ENCODE assay signal across 8 cellular contexts in genomic region chr10:25682203-25682950, GRCh38.
A peak's percentile ranks its signal among the peaks of the same experiment; 100 is the strongest.
DNase-seq lines count a peak whose midpoint lies in the region; ATAC-seq lines count a peak whose summit lies in the region.

No MANE protein-coding gene starts in this region.

- intact Hi-C loops in posterior cingulate gyrus (cut with DNase I): loop anchor here (5.0 kb wide), 1 partner anchor 570 kb away; no protein-coding TSS in a partner anchor
- intact Hi-C loops in CD4-positive, alpha-beta memory T cell (cut with micrococcal nuclease): no loop called here

- peak overlapping the region; percentile 67 for H3K4me2 ChIP-seq in GM23248 (ENCODE audit: unreplicated experiment)

- CTCF ChIA-PET in CD4-positive, alpha-beta memory T cell (lab: Charles Lee; ENCODE audit: partially characterized antibody): no interaction called here

- no peaks in the 10 kb centered on the region for H3K79me2 ChIP-seq in GM23248 (ENCODE audit: insufficient read depth)

- H3K9me3 ChIP-seq in GM23248 (ENCODE audit: low read depth) (no peaks in the 10 kb centered on the region), SJSA1 (replicated peaks) (no peaks in the 10 kb centered on the region)
- no peaks in the 10 kb centered on the region for H3K9me3 ChIP-seq in CD4-positive, alpha-beta memory T cell (ENCODE audit: control insufficient read depth in 1 of 2, low read length in 2 of 2)

- DNase-seq in GM23248: peak; percentile 58
- peak; percentile 59 to 70 for DNase-seq in SJSA1 (ENCODE audit: low read depth in 1 of 2, low spot score in 2 of 2)
- peak; percentile 6 for DNase-seq in glomerular visceral epithelial cell (ENCODE audit: extremely low spot score)
- peak; percentile 31 to 95 (median 70) for DNase-seq in posterior cingulate gyrus
- DNase-seq in effector memory CD8-positive, alpha-beta T cell: no peak
- no peak for DNase-seq in ACHN
- no peak for DNase-seq in DMS53 treated with DMSO at 0.1 percent for 48 hours (lab: John Stamatoyannopoulos, UW; ENCODE audit: unreplicated experiment)
- no peak for DNase-seq in CD4-positive, alpha-beta memory T cell

- H3K4me3 Mint-ChIP-seq in effector memory CD8-positive, alpha-beta T cell: no peak overlapping the region
- H3K4me3 Mint-ChIP-seq in CD4-positive, alpha-beta memory T cell: no peak overlapping the region

- no peaks in the 10 kb centered on the region for H3F3A ChIP-seq in GM23248 (ENCODE audit: insufficient read depth)

- no peaks in the 10 kb centered on the region for H4K20me1 ChIP-seq in GM23248 (ENCODE audit: insufficient read depth)

- H3K27me3 Mint-ChIP-seq in effector memory CD8-positive, alpha-beta T cell: no peaks in the 10 kb centered on the region
- H3K27me3 Mint-ChIP-seq in CD4-positive, alpha-beta memory T cell: peaks cover 0 to 1% of the 10 kb centered on the region in 2 donors

- H3K27ac ChIP-seq in GM23248 (no peak overlapping the region), SJSA1 (peak overlapping the region; percentile 86)
- no peak overlapping the region for H3K27ac ChIP-seq in CD4-positive, alpha-beta memory T cell (ENCODE audit: low read depth, low read length)

- no peaks in the 10 kb centered on the region for H3K4me1 Mint-ChIP-seq in effector memory CD8-positive, alpha-beta T cell (ENCODE audit: low read depth in 2 of 2)
- H3K4me1 Mint-ChIP-seq in CD4-positive, alpha-beta memory T cell: no peaks in the 10 kb centered on the region

- POLR2A ChIA-PET in CD4-positive, alpha-beta memory T cell (lab: Charles Lee; ENCODE audit: partially characterized antibody): no interaction called here

- H3K4me3 ChIP-seq in GM23248 (peak overlapping the region; percentile 48), SJSA1 (peak overlapping the region; percentile 23)
- no peak overlapping the region for H3K4me3 ChIP-seq in CD4-positive, alpha-beta memory T cell (ENCODE audit: low read length in 2 of 2)

- ATAC-seq in effector memory CD8-positive, alpha-beta T cell (replicated peaks): no peak

- in situ Hi-C loops in GM23248 (cut with MboI): no loop called here
- in situ Hi-C loops in ACHN (cut with HindIII; ENCODE audit: low pct_ligation_motif_present, low pct_unique_long_range_greater_than_20kb, low sequenced_read_pairs): no loop called here

- H2AFZ ChIP-seq in GM23248: peak overlapping the region; percentile 82

- H3K9ac ChIP-seq in GM23248: no peak overlapping the region

- no peaks in the 10 kb centered on the region for H3K36me3 Mint-ChIP-seq in effector memory CD8-positive, alpha-beta T cell (ENCODE audit: insufficient read depth)
- H3K36me3 Mint-ChIP-seq in CD4-positive, alpha-beta memory T cell: no peaks in the 10 kb centered on the region

- 7 to 8% methylated on average over 11 of the region's 11 CpGs for WGBS in GM23248 (ENCODE audit: low coverage in 1 of 2, low lambda C conversion rate in 2 of 2, missing lambda C conversion rate in 2 of 2), 2 experiments

- no peaks in the 10 kb centered on the region for H3K9me2 ChIP-seq in GM23248 (ENCODE audit: insufficient read depth)

- peaks cover 0 to 2% of the 10 kb centered on the region in 2 donors for H3K9me3 Mint-ChIP-seq in effector memory CD8-positive, alpha-beta T cell
- no peaks in the 10 kb centered on the region for H3K9me3 Mint-ChIP-seq in CD4-positive, alpha-beta memory T cell

- H3K4me1 ChIP-seq in GM23248 (ENCODE audit: insufficient read depth) (no peaks in the 10 kb centered on the region), SJSA1 (replicated peaks) (peaks cover 38% of the 10 kb centered on the region)
- no peaks in the 10 kb centered on the region for H3K4me1 ChIP-seq in CD4-positive, alpha-beta memory T cell (ENCODE audit: insufficient read depth, low read length)

- H3K27me3 ChIP-seq in GM23248 (replicated peaks; ENCODE audit: insufficient read depth): no peaks in the 10 kb centered on the region
- H3K27me3 ChIP-seq in SJSA1 (replicated peaks): no peaks in the 10 kb centered on the region
- H3K27me3 ChIP-seq in CD4-positive, alpha-beta memory T cell (ENCODE audit: insufficient read depth, low read length): no peaks in the 10 kb centered on the region

- H3K36me3 ChIP-seq in GM23248 (ENCODE audit: low read depth): no peaks in the 10 kb centered on the region
- H3K36me3 ChIP-seq in SJSA1: no peaks in the 10 kb centered on the region
- H3K36me3 ChIP-seq in CD4-positive, alpha-beta memory T cell (ENCODE audit: insufficient read depth, low read length): no peaks in the 10 kb centered on the region

- no peak overlapping the region for H3K27ac Mint-ChIP-seq in effector memory CD8-positive, alpha-beta T cell
- no peak overlapping the region for H3K27ac Mint-ChIP-seq in CD4-positive, alpha-beta memory T cell

Comparison
In these comparisons a context has a peak if more than half of its experiments do, and no peak if none do; other contexts are left out.
1. DNase-seq: peak in GM23248 (single experiment), SJSA1 (2 of 2), glomerular visceral epithelial cell (single experiment) and posterior cingulate gyrus (10 of 10); none in effector memory CD8-positive, alpha-beta T cell (0 of 3), ACHN (single experiment), DMS53 treated with DMSO at 0.1 percent for 48 hours (single experiment) and CD4-positive, alpha-beta memory T cell (0 of 5).
2. H3K4me3 ChIP-seq: peak in GM23248 (single experiment) and SJSA1 (single experiment); none in CD4-positive, alpha-beta memory T cell (0 of 2).